16 cellular contexts compared by ENCODE assay signal in genomic region chr5:171614511-171614910, GRCh38.
DNase-seq lines count a peak whose midpoint lies in the region; ATAC-seq, FAIRE-seq and TF ChIP-seq lines count a peak whose summit lies in the region.
"Had no signal": no experiment of that assay in that cellular context is flagged by ENCODE, and none has a peak within 500 bp of the region (broad histone marks: within the 10 kb centered on the region; RNA-seq: fewer than 3 reads in every experiment).

No MANE protein-coding gene starts in this region.

- POLR2A ChIA-PET in PC-3 (lab: Charles Lee; ENCODE audit: unreplicated experiment): interaction anchor here (0.5 kb wide), 1 partner anchor 199 kb away, joined by 13 read pairs; no protein-coding TSS in a partner anchor

- no peak overlapping the region for H3K4me3 ChIP-seq in PC-3 (ENCODE audit: low read length)
- H3K4me3 ChIP-seq in kidney (ENCODE audit: low read length in 2 of 2): no peak overlapping the region
- H3K4me3 ChIP-seq in sigmoid colon: no peak overlapping the region

- TF ChIP-seq POLR2A in sigmoid colon (IDR thresholded peaks at IDR 0.05): no peak

- TF ChIP-seq CTCF in PC-3 (conservative IDR thresholded peaks at IDR 0.05; ENCODE audit: low read depth, low read length) (no peak), kidney (IDR thresholded peaks at IDR 0.05; ENCODE audit: borderline replicate concordance, extremely low read depth, insufficient read depth) (no peak), sigmoid colon (IDR thresholded peaks at IDR 0.05) (no peak), omental fat pad (IDR thresholded peaks at IDR 0.05) (no peak)

- no peaks in the 10 kb centered on the region; the same call in 1 of the 2 replicates for H3K9me2 ChIP-seq in PC-3 (replicated peaks; ENCODE audit: low read length)

- H3K9ac ChIP-seq in PC-3 (ENCODE audit: low read length): no peak overlapping the region
- H3K9ac ChIP-seq in kidney (ENCODE audit: low read length in 2 of 2): no peak overlapping the region
- H3K9ac ChIP-seq: KMS-11 had no signal

- BruUV-seq in PC-3 (replicated peaks; lab: Mats Ljungman, UMichigan): no TSS peak

- no peak for FAIRE-seq in kidney (lab: Jason Lieb, UNC)
- FAIRE-seq: GM12892 had no signal

- H3K4me1 ChIP-seq in PC-3 (ENCODE audit: insufficient read depth, low read length) (no peaks in the 10 kb centered on the region), kidney (ENCODE audit: control insufficient read depth in 1 of 2, insufficient read depth in 1 of 2, low read depth in 1 of 2, low read length in 2 of 2) (no peaks in the 10 kb centered on the region), sigmoid colon (no peaks in the 10 kb centered on the region)

- no peak for TF ChIP-seq EP300 in sigmoid colon (IDR thresholded peaks at IDR 0.05)

- H3K9me3 ChIP-seq in PC-3 (ENCODE audit: low read length) (no peaks in the 10 kb centered on the region), kidney (ENCODE audit: control insufficient read depth in 1 of 2, low read length in 2 of 2) (no peaks in the 10 kb centered on the region), sigmoid colon (no peaks in the 10 kb centered on the region)

- H3K27me3 ChIP-seq in PC-3 (ENCODE audit: low read length) (peaks cover 48% of the 10 kb centered on the region), sigmoid colon (peaks cover 0 to 10% (median 0%) of the 10 kb centered on the region in 3 donors)

- 47 to 71% methylated on average over 5 of the region's 5 CpGs for WGBS in sigmoid colon, 2 donors

- no peaks in the 10 kb centered on the region for H3K79me2 ChIP-seq in PC-3 (ENCODE audit: low read length)

- intact Hi-C loops in PC-3 (cut with micrococcal nuclease): loop anchor here (10.0 kb wide), 1 partner anchor 130 kb away; no protein-coding TSS in a partner anchor
- intact Hi-C loops in kidney (cut with DNase I): no loop called here
- intact Hi-C loops in sigmoid colon (cut with DNase I): no loop called here

- no peaks in the 10 kb centered on the region for H3F3A ChIP-seq in PC-3 (ENCODE audit: low read length, unreplicated experiment)

- ATAC-seq in PC-3 (peak; percentile 39), omental fat pad (ENCODE audit: low FRiP score) (no peak), HG03039 (IDR thresholded peaks at IDR 0.05; ENCODE audit: unreplicated experiment) (no peak)

- H3K27ac ChIP-seq in PC-3 (ENCODE audit: low read length) (no peak overlapping the region), kidney (ENCODE audit: low read depth in 2 of 2, low read length in 2 of 2) (no peak overlapping the region), sigmoid colon (no peak overlapping the region)
- H3K27ac ChIP-seq: 22Rv1, KMS-11 had no signal

- H3K36me3 ChIP-seq in PC-3 (ENCODE audit: low read depth, low read length): no peaks in the 10 kb centered on the region
- no peaks in the 10 kb centered on the region for H3K36me3 ChIP-seq in kidney (ENCODE audit: control insufficient read depth in 1 of 2, insufficient read depth in 2 of 2, low read length in 2 of 2)
- no peaks in the 10 kb centered on the region for H3K36me3 ChIP-seq in sigmoid colon

- H3K4me2 ChIP-seq in PC-3 (ENCODE audit: low read length): no peak overlapping the region
- H3K4me2 ChIP-seq: KMS-11 had no signal

- CTCF ChIA-PET in PC-3 (lab: Charles Lee): no interaction called here

- DNase-seq in A172 (ENCODE audit: low spot score) (peak; percentile 28), PC-3 (no peak), kidney (peak; percentile 63), sigmoid colon (peak; percentile 37), CD1c-positive myeloid dendritic cell (ENCODE audit: extremely low spot score) (no peak), omental fat pad (ENCODE audit: low spot score) (no peak)
- no peak for DNase-seq in activated CD8-positive, alpha-beta memory T cell treated with anti-CD3 and anti-CD28 coated beads, Interleukin-2, amount 50 U/mL, for 48 hours
- DNase-seq: CD4-positive, CD25-positive, alpha-beta regulatory T cell; HFFc6; MV-4-11; NCI-H1694 treated with DMSO at 0.1 percent for 48 hours; SW 1271 had no signal

- H2AFZ ChIP-seq in PC-3 (ENCODE audit: low read length): no peak overlapping the region

- H4K20me1 ChIP-seq in PC-3 (ENCODE audit: low read length): no peaks in the 10 kb centered on the region

Comparison
In these comparisons a context has a peak if more than half of its experiments do, and no peak if none do; other contexts are left out.
1. DNase-seq: peak in A172 (single experiment), kidney (single experiment) and sigmoid colon (single experiment); none in PC-3 (single experiment), CD1c-positive myeloid dendritic cell (single experiment), omental fat pad (single experiment) and activated CD8-positive, alpha-beta memory T cell treated with anti-CD3 and anti-CD28 coated beads, Interleukin-2, amount 50 U/mL, for 48 hours (single experiment).